Comparison of ENCODE assay signal across 8 cellular contexts in genomic region chr1:170073893-170074249, GRCh38. TPM values are rescaled to one million over a fixed set of nuclear protein-coding genes. Genes with fewer than 3 reads are reported as not detected.
A peak's percentile ranks its signal among the peaks of the same experiment; 100 is the strongest.
DNase-seq lines count a peak whose midpoint lies in the region; ATAC-seq and TF ChIP-seq lines count a peak whose summit lies in the region.

No MANE protein-coding gene starts in this region.

- H3K27ac ChIP-seq in C4-2B (peak overlapping the region; percentile 31; the same call in 1 of the 2 replicates), MM.1S (ENCODE audit: low read length) (peak overlapping the region; percentile 52; the same call in 1 of the 2 replicates), neural cell (ENCODE audit: low read length) (peak overlapping the region; percentile 94)
- peak overlapping the region; percentile 83 for H3K27ac ChIP-seq in effector memory CD4-positive, alpha-beta T cell (ENCODE audit: insufficient read depth, low read length, poor library complexity, severe bottlenecking)

- no peaks in the 10 kb centered on the region for H3K27me3 ChIP-seq in MM.1S (replicated peaks; ENCODE audit: insufficient read depth, low read length)
- no peaks in the 10 kb centered on the region for H3K27me3 ChIP-seq in effector memory CD4-positive, alpha-beta T cell (replicated peaks; ENCODE audit: control insufficient read depth, insufficient read depth, low read length, poor library complexity, severe bottlenecking)
- H3K27me3 ChIP-seq in neural cell (ENCODE audit: insufficient read depth, low read depth, low read length), result no peaks in the 10 kb centered on the region

- ATAC-seq in HG03108 (IDR thresholded peaks at IDR 0.05; ENCODE audit: unreplicated experiment), result no peak
- ATAC-seq in GM18909 (IDR thresholded peaks at IDR 0.05; ENCODE audit: poor library complexity, unreplicated experiment), result no peak

- H2AFZ ChIP-seq in MM.1S (ENCODE audit: low read length), result peak overlapping the region; percentile 93
- H2AFZ ChIP-seq in neural cell (ENCODE audit: low read depth, low read length), result peak overlapping the region; percentile 99

- no peak for TF ChIP-seq RAD21 in neural cell (conservative IDR thresholded peaks at IDR 0.05)

- peaks cover 7% of the 10 kb centered on the region; the same call in 1 of the 2 replicates for H3F3A ChIP-seq in MM.1S (ENCODE audit: insufficient read depth, low read length)
- H3F3A ChIP-seq in neural cell (ENCODE audit: insufficient read depth, low read length, poor library complexity, severe bottlenecking), result peaks cover 6% of the 10 kb centered on the region

- peaks cover 18% of the 10 kb centered on the region; the same call in 1 of the 2 replicates for H3K79me2 ChIP-seq in MM.1S (ENCODE audit: low read length)
- H3K79me2 ChIP-seq in neural cell (replicated peaks; ENCODE audit: insufficient read depth, low read length), result peaks cover 53% of the 10 kb centered on the region

- peak overlapping the region; percentile 62 for H3K9ac ChIP-seq in MM.1S (ENCODE audit: low read length)
- H3K9ac ChIP-seq in neural cell (ENCODE audit: low read length), result peak overlapping the region; percentile 91

- no peak for TF ChIP-seq EP300 in neural cell (conservative IDR thresholded peaks at IDR 0.05; ENCODE audit: poor library complexity, severe bottlenecking)

- H3K4me2 ChIP-seq in MM.1S (ENCODE audit: low read depth, low read length) (peak overlapping the region; percentile 62), neural cell (ENCODE audit: low read length) (peak overlapping the region; percentile 95)

- H3K36me3 ChIP-seq in MM.1S (replicated peaks; ENCODE audit: insufficient read depth, low read length) (no peaks in the 10 kb centered on the region), neural cell (ENCODE audit: insufficient read depth, low read length) (no peaks in the 10 kb centered on the region)
- no peaks in the 10 kb centered on the region for H3K36me3 ChIP-seq in effector memory CD4-positive, alpha-beta T cell (ENCODE audit: control insufficient read depth, insufficient read depth, low read length)

- H3K9me2 ChIP-seq in MM.1S (replicated peaks; ENCODE audit: insufficient read depth, low read length), result no peaks in the 10 kb centered on the region
- H3K9me2 ChIP-seq in neural cell (ENCODE audit: insufficient read depth, low read length), result no peaks in the 10 kb centered on the region

- H3K9me3 ChIP-seq in MM.1S (replicated peaks; ENCODE audit: insufficient read depth, low read length) (no peaks in the 10 kb centered on the region), neural cell (ENCODE audit: low read length) (peaks cover 14% of the 10 kb centered on the region)
- H3K9me3 ChIP-seq in effector memory CD4-positive, alpha-beta T cell (ENCODE audit: control insufficient read depth, low read length), result no peaks in the 10 kb centered on the region

- H3K4me3 ChIP-seq in MM.1S (ENCODE audit: low read length) (peak overlapping the region; percentile 74), neural cell (ENCODE audit: low read length) (peak overlapping the region; percentile 86)
- peak overlapping the region; percentile 83 for H3K4me3 ChIP-seq in effector memory CD4-positive, alpha-beta T cell (ENCODE audit: insufficient read depth, low read depth, low read length, poor library complexity, severe bottlenecking)

- H3K4me1 ChIP-seq in MM.1S (ENCODE audit: low read length), result peaks cover 18% of the 10 kb centered on the region
- peaks cover 4% of the 10 kb centered on the region for H3K4me1 ChIP-seq in effector memory CD4-positive, alpha-beta T cell (ENCODE audit: control insufficient read depth, insufficient read depth, low read length, poor library complexity, severe bottlenecking)

- DNase-seq in MM.1S, result no peak
- DNase-seq in effector memory CD4-positive, alpha-beta T cell, result no peak
- DNase-seq in NK-92 treated with Interleukin-12 subunit alpha and Interleukin-12 subunit beta, amount 100 ng/mL, for 24 hours (lab: John Stamatoyannopoulos, UW), result no peak
- DNase-seq in UCSD-AML1 (lab: John Stamatoyannopoulos, UW; ENCODE audit: unreplicated experiment), result no peak

- H4K20me1 ChIP-seq in MM.1S (ENCODE audit: insufficient read depth, low read length), result no peaks in the 10 kb centered on the region
- H4K20me1 ChIP-seq in neural cell (ENCODE audit: insufficient read depth), result no peaks in the 10 kb centered on the region

- TF ChIP-seq CTCF in C4-2B (conservative IDR thresholded peaks at IDR 0.05) (no peak), MM.1S (IDR thresholded peaks at IDR 0.05; ENCODE audit: low read length) (no peak), neural cell (IDR thresholded peaks at IDR 0.05; ENCODE audit: poor library complexity, severe bottlenecking) (no peak)

TF ChIP-seq in neural cell, 6 proteins besides CTCF, POLR2A, EP300 and RAD21:
- TF ChIP-seq MXI1 (conservative IDR thresholded peaks at IDR 0.05; ENCODE audit: poor library complexity, severe bottlenecking) (no peak), POLR2AphosphoS5 (IDR thresholded peaks at IDR 0.05) (no peak), EZH2 (IDR thresholded peaks at IDR 0.05; ENCODE audit: borderline replicate concordance, insufficient read depth, low read length, poor library complexity, severe bottlenecking) (no peak), TAF1 (IDR thresholded peaks at IDR 0.05; ENCODE audit: low read depth) (no peak), SMC3 (conservative IDR thresholded peaks at IDR 0.05; ENCODE audit: poor library complexity) (no peak), REST (IDR thresholded peaks at IDR 0.05; ENCODE audit: borderline replicate concordance) (peak; percentile 60)

RNA-seq across cellular contexts. Expression of gene KIFAP3, which starts 0.6 kb away (rescaled TPM):
- polyA plus RNA-seq in neural cell, result 252 and 256 TPM in 2 replicates
- 332 and 362 TPM in 2 replicates for polyA minus RNA-seq in neural cell

Comparison
In these comparisons a context has a peak if more than half of its experiments do, and no peak if none do; other contexts are left out.
1. H3K27ac ChIP-seq: peak in every context shown above with its lines; median percentile 94 in neural cell; 83 in effector memory CD4-positive, alpha-beta T cell; 52 in MM.1S; 31 in C4-2B.